23 cellular contexts compared by ENCODE assay signal in the genomic region with DNA sequence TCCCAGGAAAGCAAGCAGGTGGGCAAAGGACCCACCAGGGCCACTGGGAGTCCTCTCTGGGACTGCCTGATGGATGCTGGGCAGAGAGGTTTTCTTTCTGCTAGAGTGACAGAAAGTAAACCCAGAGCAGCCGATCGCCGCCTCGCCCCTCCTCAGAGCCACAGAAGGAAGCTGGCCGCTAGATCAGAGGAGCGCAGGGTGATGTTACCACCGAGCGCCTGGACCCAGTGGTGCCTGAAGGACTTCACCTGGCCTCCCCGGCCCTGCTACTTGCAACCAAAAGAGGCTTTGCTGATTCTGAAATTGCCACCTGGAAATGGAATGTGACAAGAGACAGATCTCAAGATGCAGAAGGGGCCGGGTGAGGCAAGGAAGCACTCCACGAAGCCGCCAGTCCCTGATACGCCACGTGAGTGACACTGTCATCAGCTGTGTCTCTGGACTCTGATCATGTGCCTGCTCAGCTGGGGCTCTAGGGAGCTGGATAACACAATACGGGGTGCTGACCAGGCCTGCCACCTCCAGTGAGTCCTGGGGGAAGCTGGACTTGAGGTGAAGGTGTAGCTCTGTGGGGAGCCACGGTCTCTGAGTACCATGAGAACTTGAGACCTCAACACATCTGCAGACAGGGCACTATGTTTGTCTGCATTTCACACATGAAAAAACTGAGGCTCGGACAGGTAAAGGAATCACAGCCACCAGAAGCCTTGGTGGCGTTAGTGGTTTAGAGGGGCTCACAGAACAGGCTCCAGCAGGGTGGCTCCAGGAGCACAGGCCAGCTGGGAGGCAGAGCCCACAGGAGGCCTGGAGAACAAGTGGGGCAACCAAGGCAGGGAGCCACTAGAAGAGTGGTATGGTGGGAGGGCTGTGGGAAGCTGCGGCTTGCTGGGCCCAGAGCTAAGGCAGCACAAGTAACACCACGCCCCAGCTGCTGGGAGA.
DNase-seq lines count a peak whose midpoint lies in the region; ATAC-seq, FAIRE-seq and TF ChIP-seq lines count a peak whose summit lies in the region.
"Had no signal": no experiment of that assay in that cellular context is flagged by ENCODE, and none has a peak within 500 bp of the region (broad histone marks: within the 10 kb centered on the region; RNA-seq: fewer than 3 reads in every experiment).

No MANE protein-coding gene starts in this region.

- H3K4me1 ChIP-seq in ectodermal cell (ENCODE audit: control insufficient read depth, insufficient read depth, low read length) = peaks cover 70% of the 10 kb centered on the region
- H3K4me1 ChIP-seq in upper lobe of right lung = no peaks in the 10 kb centered on the region
- H3K4me1 ChIP-seq: adrenal gland, right atrium auricular region, stomach, transverse colon had no signal

- peaks cover 10% of the 10 kb centered on the region for H3K27me3 Mint-ChIP-seq in activated naive CD4-positive, alpha-beta T cell treated with anti-CD3 and anti-CD28 coated beads, Interleukin-2, amount 50 U/mL, for 24 hours
- H3K27me3 Mint-ChIP-seq in activated naive CD4-positive, alpha-beta T cell treated with anti-CD3 and anti-CD28 coated beads, Interleukin-2, amount 10 ng/mL, durations not matched to agents 7 days and 5 days = peaks cover 53% of the 10 kb centered on the region
- H3K27me3 Mint-ChIP-seq in nephron progenitor cell (ENCODE audit: low read depth, poor library complexity) = peaks cover 20% of the 10 kb centered on the region

- H3K27me3 ChIP-seq in ectodermal cell (ENCODE audit: control insufficient read depth, insufficient read depth, low read length, poor library complexity, severe bottlenecking) (no peaks in the 10 kb centered on the region), upper lobe of right lung (peaks cover 38% of the 10 kb centered on the region)
- H3K27me3 ChIP-seq: right atrium auricular region had no signal

- no peak for DNase-seq in activated naive CD4-positive, alpha-beta T cell treated with anti-CD3 and anti-CD28 coated beads, Interleukin-2, amount 10 ng/mL, durations not matched to agents 7 days and 5 days
- DNase-seq in nephron progenitor cell = no peak
- no peak for DNase-seq in upper lobe of right lung
- no peak for DNase-seq in GM19238 (ENCODE audit: insufficient read length, low spot score)
- no peak for DNase-seq in NCI-H2029 (lab: John Stamatoyannopoulos, UW)
- DNase-seq in HTR-8/SVneo (ENCODE audit: insufficient read length, low spot score) = no peak
- DNase-seq: ACHN; activated CD4-positive, alpha-beta T cell treated with anti-CD3 and anti-CD28 coated beads for 48 hours; activated effector memory CD4-positive, alpha-beta T cell treated with anti-CD3 and anti-CD28 coated beads, Interleukin-2, amount 50 U/mL, for 16 hours; cortex of kidney; left ventricle myocardium superior; NCI-H2171 treated with DMSO at 0.1 percent for 48 hours; NCI-H524 treated with DMSO at 0.1 percent for 48 hours; occipital lobe; stomach; T-helper 17 cell had no signal

- intact Hi-C loops in upper lobe of right lung (cut with DNase I) = no loop called here

- H3K9me3 Mint-ChIP-seq in activated naive CD4-positive, alpha-beta T cell treated with anti-CD3 and anti-CD28 coated beads, Interleukin-2, amount 50 U/mL, for 24 hours = no peaks in the 10 kb centered on the region
- no peaks in the 10 kb centered on the region for H3K9me3 Mint-ChIP-seq in activated naive CD4-positive, alpha-beta T cell treated with anti-CD3 and anti-CD28 coated beads, Interleukin-2, amount 10 ng/mL, durations not matched to agents 7 days and 5 days
- no peaks in the 10 kb centered on the region for H3K9me3 Mint-ChIP-seq in nephron progenitor cell

- H3K27ac ChIP-seq in ectodermal cell (ENCODE audit: insufficient read depth, low read depth, low read length, poor library complexity, severe bottlenecking) (peak overlapping the region; percentile 86), upper lobe of right lung (no peak overlapping the region)
- H3K27ac ChIP-seq: adrenal gland, BLaER1, right atrium auricular region, stomach, transverse colon had no signal

- no peak overlapping the region for H3K4me3 Mint-ChIP-seq in activated naive CD4-positive, alpha-beta T cell treated with anti-CD3 and anti-CD28 coated beads, Interleukin-2, amount 50 U/mL, for 24 hours
- H3K4me3 Mint-ChIP-seq in activated naive CD4-positive, alpha-beta T cell treated with anti-CD3 and anti-CD28 coated beads, Interleukin-2, amount 10 ng/mL, durations not matched to agents 7 days and 5 days = no peak overlapping the region
- H3K4me3 Mint-ChIP-seq in nephron progenitor cell = peak overlapping the region; percentile 53
- H3K4me3 Mint-ChIP-seq: T-helper 17 cell had no signal

- FAIRE-seq in HTR-8/SVneo (lab: Jason Lieb, UNC) = no peak
- FAIRE-seq: endothelial cell of umbilical vein had no signal

- H3K4me1 Mint-ChIP-seq in activated naive CD4-positive, alpha-beta T cell treated with anti-CD3 and anti-CD28 coated beads, Interleukin-2, amount 50 U/mL, for 24 hours = no peaks in the 10 kb centered on the region
- H3K4me1 Mint-ChIP-seq in activated naive CD4-positive, alpha-beta T cell treated with anti-CD3 and anti-CD28 coated beads, Interleukin-2, amount 10 ng/mL, durations not matched to agents 7 days and 5 days = no peaks in the 10 kb centered on the region
- H3K4me1 Mint-ChIP-seq in nephron progenitor cell = peaks cover 64% of the 10 kb centered on the region

- H3K4me3 ChIP-seq in ectodermal cell (ENCODE audit: insufficient read depth, low read depth, low read length) = no peak overlapping the region
- no peak overlapping the region for H3K4me3 ChIP-seq in upper lobe of right lung
- H3K4me3 ChIP-seq: adrenal gland, BLaER1, right atrium auricular region, stomach, transverse colon had no signal

- CTCF ChIA-PET in activated naive CD4-positive, alpha-beta T cell treated with anti-CD3 and anti-CD28 coated beads, Interleukin-2, amount 10 ng/mL, durations not matched to agents 7 days and 5 days (lab: Charles Lee) = no interaction called here

- ATAC-seq in upper lobe of right lung = peak; percentile 29
- ATAC-seq: left ventricle myocardium superior, T-helper 17 cell had no signal

- TF ChIP-seq CTCF in nephron progenitor cell (IDR thresholded peaks at IDR 0.05) (no peak), upper lobe of right lung (IDR thresholded peaks at IDR 0.05) (no peak)

- H3K36me3 ChIP-seq in ectodermal cell (ENCODE audit: control insufficient read depth, insufficient read depth, low read length) = no peaks in the 10 kb centered on the region
- H3K36me3 ChIP-seq in upper lobe of right lung = no peaks in the 10 kb centered on the region
- H3K36me3 ChIP-seq: adrenal gland, BLaER1, right atrium auricular region, stomach, transverse colon had no signal

- H3K9me3 ChIP-seq in ectodermal cell (ENCODE audit: control insufficient read depth, low read length) = no peaks in the 10 kb centered on the region
- H3K9me3 ChIP-seq in upper lobe of right lung = no peaks in the 10 kb centered on the region
- H3K9me3 ChIP-seq: adrenal gland, BLaER1, right atrium auricular region, stomach, transverse colon had no signal

- 84 to 87% methylated on average over 20 of the region's 20 CpGs for WGBS in ectodermal cell, 2 experiments

- H3K36me3 Mint-ChIP-seq in activated naive CD4-positive, alpha-beta T cell treated with anti-CD3 and anti-CD28 coated beads, Interleukin-2, amount 50 U/mL, for 24 hours = no peaks in the 10 kb centered on the region
- no peaks in the 10 kb centered on the region for H3K36me3 Mint-ChIP-seq in activated naive CD4-positive, alpha-beta T cell treated with anti-CD3 and anti-CD28 coated beads, Interleukin-2, amount 10 ng/mL, durations not matched to agents 7 days and 5 days
- no peaks in the 10 kb centered on the region for H3K36me3 Mint-ChIP-seq in nephron progenitor cell (ENCODE audit: low read depth)

- H3K27ac Mint-ChIP-seq in activated naive CD4-positive, alpha-beta T cell treated with anti-CD3 and anti-CD28 coated beads, Interleukin-2, amount 50 U/mL, for 24 hours = peak overlapping the region; percentile 51
- no peak overlapping the region for H3K27ac Mint-ChIP-seq in activated naive CD4-positive, alpha-beta T cell treated with anti-CD3 and anti-CD28 coated beads, Interleukin-2, amount 10 ng/mL, durations not matched to agents 7 days and 5 days
- H3K27ac Mint-ChIP-seq in nephron progenitor cell = peak overlapping the region; percentile 90
- H3K27ac Mint-ChIP-seq: T-helper 17 cell had no signal
